Comparison of ENCODE assay signal across 8 cellular contexts in the genomic region with DNA sequence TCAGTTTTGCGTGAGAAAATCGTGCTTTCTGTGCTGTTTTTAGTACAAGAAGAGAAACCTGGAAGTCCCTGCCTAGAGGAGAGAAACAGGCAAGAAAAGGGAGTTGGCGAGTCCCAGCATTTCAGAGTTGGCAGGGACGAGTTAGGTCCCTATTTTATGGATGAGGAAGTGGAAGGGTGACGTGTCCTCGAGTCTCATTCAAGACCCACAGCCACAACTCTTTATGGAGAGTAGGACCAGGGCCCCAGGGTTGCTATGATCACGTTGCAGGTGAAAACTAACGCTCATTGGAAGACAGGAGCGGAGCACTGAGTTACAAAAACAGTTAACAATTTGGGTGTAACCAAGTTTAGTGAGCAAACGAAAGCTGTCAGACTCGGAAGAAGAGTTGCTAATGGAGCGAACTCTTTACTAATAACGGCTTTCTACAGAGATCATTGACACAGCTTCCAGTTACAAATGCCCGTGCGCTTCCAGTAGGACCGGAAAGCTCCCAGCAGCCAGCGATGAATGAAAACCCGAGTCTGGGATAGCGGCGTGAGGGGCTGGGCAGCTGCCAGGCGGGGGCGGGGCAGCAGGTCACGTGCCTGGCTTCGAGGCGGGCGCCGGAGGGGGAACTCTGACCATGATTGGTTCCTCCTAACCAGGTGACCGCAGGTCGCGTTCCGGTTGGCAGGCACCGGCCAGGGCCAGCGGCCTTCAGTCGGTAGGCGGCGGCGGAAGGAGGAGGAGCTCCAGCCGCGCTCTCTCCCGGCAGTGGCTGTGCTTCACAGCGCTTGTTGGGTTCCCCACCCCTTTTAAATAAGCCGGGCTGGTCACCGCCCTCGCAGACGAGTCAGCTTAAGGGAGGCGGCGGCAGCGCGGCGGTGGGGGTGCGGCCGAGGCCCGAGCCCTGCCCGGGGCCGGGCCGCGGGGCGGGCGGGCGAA. TPM values are rescaled to one million over a fixed set of nuclear protein-coding genes. Genes with fewer than 3 reads are reported as not detected.
DNase-seq lines count a peak whose midpoint lies in the region; TF ChIP-seq lines count a peak whose summit lies in the region.

A gene (plus strand): TSS at position 827 of the 927 bp plus-strand sequence. CDS start 257 bp downstream, outside the sequence.

- POLR2A ChIA-PET in HEK293T (lab: Yijun Ruan, JAX): interaction anchor here (0.7 to 2.6 kb wide), 11 partner anchors 10 to 314 kb away, joined by 3 to 25 read pairs (median 4); a partner anchor contains a TSS

- CTCF ChIA-PET in HEK293T (lab: Yijun Ruan, JAX): interaction anchor here (0.6 to 1.4 kb wide), 4 partner anchors 18 to 84 kb away, joined by 3 to 7 read pairs (median 5); no protein-coding TSS in a partner anchor

- DNase-seq in GF-D8 (lab: John Stamatoyannopoulos, UW) (peak; percentile 96), HEK293T (ENCODE audit: extremely low spot score) (peak; percentile 99), MV-4-11 (lab: John Stamatoyannopoulos, UW) (peak; percentile 99), SK-MEL-5 (ENCODE audit: low read depth, low spot score) (peak; percentile 97), germinal center (ENCODE audit: low spot score) (peak; percentile 100), non-pigmented ciliary epithelial cell (ENCODE audit: low read depth) (peak; percentile 97), superior temporal gyrus (ENCODE audit: extremely low spot score) (peak; percentile 99)
- peak; percentile 98 for DNase-seq in activated naive CD4-positive, alpha-beta T cell treated with anti-CD3 and anti-CD28 coated beads, Interleukin-2, amount 50 U/mL, for 16 hours

- in situ Hi-C loops in SK-MEL-5 (cut with HindIII; ENCODE audit: low pct_unique_long_range_greater_than_20kb, low sequenced_read_pairs): no loop called here

TF ChIP-seq in HEK293T, 16 proteins besides CTCF, POLR2A, EP300 and RAD21:
- TF ChIP-seq L3MBTL2 (conservative IDR thresholded peaks at IDR 0.05) (peak; percentile 46; the same call in 1 of the 2 replicates), FOXA1 (IDR thresholded peaks at IDR 0.05) (no peak), NFRKB (IDR thresholded peaks at IDR 0.05) (no peak), ZNF384 (IDR thresholded peaks at IDR 0.05) (no peak)

RNA-seq across cellular contexts. Expression of the gene that starts here (rescaled TPM):
- 7.0 and 8.5 TPM in 2 replicates for total RNA-seq in SK-MEL-5 (2014; rRNA removed; shearing (Covaris generic))
- 11.1 and 18.7 TPM in 2 replicates for polyA plus RNA-seq in SK-MEL-5 (2015; cell fraction: cytosol; rRNA removed)
- 6.3 and 8.1 TPM in 2 replicates for polyA plus RNA-seq in SK-MEL-5 (2015; cell fraction: nucleus; rRNA removed)

Comparison
In these comparisons a context has a peak if more than half of its experiments do, and no peak if none do; other contexts are left out.
1. Peak in every context shown above with its lines: DNase-seq.